12 cellular contexts compared by ENCODE assay signal in genomic region chr14:64194404-64194803, GRCh38.
DNase-seq lines count a peak whose midpoint lies in the region; ATAC-seq and TF ChIP-seq lines count a peak whose summit lies in the region.
"Had no signal": no experiment of that assay in that cellular context is flagged by ENCODE, and none has a peak within 500 bp of the region (broad histone marks: within the 10 kb centered on the region; RNA-seq: fewer than 3 reads in every experiment).

No MANE protein-coding gene starts in this region.

- H3K4me2 ChIP-seq in SU-DHL-6 (ENCODE audit: low read depth, low read length, poor library complexity, severe bottlenecking): peak overlapping the region; percentile 48
- H3K4me2 ChIP-seq: smooth muscle cell had no signal

- no peaks in the 10 kb centered on the region for H3K9me2 ChIP-seq in SU-DHL-6 (replicated peaks; ENCODE audit: insufficient read depth, low read length)

- intact Hi-C loops in heart right ventricle (cut with DNase I): no loop called here
- intact Hi-C loops in left cardiac atrium (cut with DNase I): no loop called here
- intact Hi-C loops in thyroid gland (cut with DNase I): no loop called here

- in situ Hi-C loops in KBM-7 (cut with MboI; ENCODE audit: low pct_unique_long_range_greater_than_20kb, low sequenced_read_pairs): no loop called here

- no peaks in the 10 kb centered on the region for H3K9me3 ChIP-seq in heart right ventricle
- no peaks in the 10 kb centered on the region for H3K9me3 ChIP-seq in SU-DHL-6 (ENCODE audit: insufficient read depth, low read length)
- H3K9me3 ChIP-seq in lung (ENCODE audit: control insufficient read depth in 2 of 2, insufficient read depth in 1 of 2, low read length in 1 of 2): peaks cover 0 to 2% of the 10 kb centered on the region in 2 donors
- H3K9me3 ChIP-seq in thyroid gland: no peaks in the 10 kb centered on the region

- TF ChIP-seq CTCF in heart right ventricle (IDR thresholded peaks at IDR 0.05) (no peak), SU-DHL-6 (IDR thresholded peaks at IDR 0.05; ENCODE audit: insufficient read depth, low read length, poor library complexity, severe bottlenecking) (no peak), lung (IDR thresholded peaks at IDR 0.05; ENCODE audit: control extremely low read depth, extremely low read depth) (no peak), thyroid gland (IDR thresholded peaks at IDR 0.05) (no peak)

- no peak overlapping the region for H2AFZ ChIP-seq in SU-DHL-6 (ENCODE audit: low read depth, low read length, severe bottlenecking)

- no peak overlapping the region for H3K4me3 ChIP-seq in heart right ventricle
- no peak overlapping the region for H3K4me3 ChIP-seq in SU-DHL-6 (ENCODE audit: insufficient read depth, low read length, poor library complexity, severe bottlenecking)
- H3K4me3 ChIP-seq in lung: no peak overlapping the region
- H3K4me3 ChIP-seq in thyroid gland (replicated peaks in 1 of 3): no peak overlapping the region
- H3K4me3 ChIP-seq: smooth muscle cell had no signal

- DNase-seq in heart right ventricle: no peak
- DNase-seq in left cardiac atrium: no peak
- no peak for DNase-seq in lung (ENCODE audit: low spot score)
- no peak for DNase-seq in thyroid gland
- DNase-seq in H4 (ENCODE audit: low spot score): no peak
- no peak for DNase-seq in KBM-7
- DNase-seq: activated CD4-positive, alpha-beta T cell treated with anti-CD3 and anti-CD28 coated beads, Interleukin-2, amount 50 U/mL, for 4 hours; NCI-H2029; NCI-H524 treated with DMSO at 0.1 percent for 48 hours had no signal

- no peaks in the 10 kb centered on the region for H3F3A ChIP-seq in SU-DHL-6 (ENCODE audit: insufficient read depth)

- H3K4me1 ChIP-seq in heart right ventricle: peaks cover 4 to 52% (median 38%) of the 10 kb centered on the region in 9 donors
- H3K4me1 ChIP-seq in lung (ENCODE audit: control insufficient read depth in 2 of 2, insufficient read depth in 2 of 2, low read length in 2 of 2): peaks cover 7 to 12% of the 10 kb centered on the region in 2 donors
- H3K4me1 ChIP-seq in thyroid gland: peaks cover 16 to 45% of the 10 kb centered on the region in 2 donors

- H3K36me3 ChIP-seq in heart right ventricle (peaks cover 0 to 40% (median 1%) of the 10 kb centered on the region in 9 donors), SU-DHL-6 (ENCODE audit: low read length) (peaks cover 21% of the 10 kb centered on the region), lung (ENCODE audit: control insufficient read depth in 2 of 2, insufficient read depth in 2 of 2, low read length in 2 of 2) (peaks cover 0 to 10% of the 10 kb centered on the region in 2 donors), thyroid gland (no peaks in the 10 kb centered on the region)

- ATAC-seq in heart right ventricle (no peak), left cardiac atrium (no peak), lung (ENCODE audit: insufficient read depth, low FRiP score) (no peak), GM18868 (IDR thresholded peaks at IDR 0.05; ENCODE audit: unreplicated experiment) (no peak)

- WGBS in heart right ventricle, 2 donors: 69 to 72% methylated on average over 3 of the region's 3 CpGs
- 62 to 76% methylated on average over 3 of the region's 3 CpGs for WGBS in lung, 2 donors
- 72 to 75% methylated on average over 3 of the region's 3 CpGs for WGBS in thyroid gland, 2 donors

- peaks cover 17% of the 10 kb centered on the region; the same call in 1 of the 2 replicates for H3K79me2 ChIP-seq in SU-DHL-6 (ENCODE audit: insufficient read depth, low read length)

- no peak for TF ChIP-seq POLR2A in thyroid gland (IDR thresholded peaks at IDR 0.05)

- H3K27me3 ChIP-seq in heart right ventricle: no peaks in the 10 kb centered on the region
- no peaks in the 10 kb centered on the region for H3K27me3 ChIP-seq in SU-DHL-6 (ENCODE audit: low read length)
- no peaks in the 10 kb centered on the region for H3K27me3 ChIP-seq in lung (ENCODE audit: control insufficient read depth, insufficient read depth)
- no peaks in the 10 kb centered on the region for H3K27me3 ChIP-seq in thyroid gland

- H3K27ac ChIP-seq in heart right ventricle: peak overlapping the region in 8 of 10 donors; percentile 1 to 88 (median 77)
- H3K27ac ChIP-seq in SU-DHL-6 (ENCODE audit: low read depth, low read length): peak overlapping the region; percentile 62
- H3K27ac ChIP-seq in lung (ENCODE audit: low read depth in 1 of 2, low read length in 1 of 2): peak overlapping the region; percentile 33 to 37
- H3K27ac ChIP-seq in thyroid gland: peak overlapping the region; percentile 70 to 81 (median 74)

- H4K20me1 ChIP-seq in SU-DHL-6 (ENCODE audit: low read depth, low read length): no peaks in the 10 kb centered on the region

- peak overlapping the region; percentile 17 for H3K9ac ChIP-seq in SU-DHL-6 (ENCODE audit: low read length)
